ENCODE assay signal across 8 cellular contexts in the genomic region with DNA sequence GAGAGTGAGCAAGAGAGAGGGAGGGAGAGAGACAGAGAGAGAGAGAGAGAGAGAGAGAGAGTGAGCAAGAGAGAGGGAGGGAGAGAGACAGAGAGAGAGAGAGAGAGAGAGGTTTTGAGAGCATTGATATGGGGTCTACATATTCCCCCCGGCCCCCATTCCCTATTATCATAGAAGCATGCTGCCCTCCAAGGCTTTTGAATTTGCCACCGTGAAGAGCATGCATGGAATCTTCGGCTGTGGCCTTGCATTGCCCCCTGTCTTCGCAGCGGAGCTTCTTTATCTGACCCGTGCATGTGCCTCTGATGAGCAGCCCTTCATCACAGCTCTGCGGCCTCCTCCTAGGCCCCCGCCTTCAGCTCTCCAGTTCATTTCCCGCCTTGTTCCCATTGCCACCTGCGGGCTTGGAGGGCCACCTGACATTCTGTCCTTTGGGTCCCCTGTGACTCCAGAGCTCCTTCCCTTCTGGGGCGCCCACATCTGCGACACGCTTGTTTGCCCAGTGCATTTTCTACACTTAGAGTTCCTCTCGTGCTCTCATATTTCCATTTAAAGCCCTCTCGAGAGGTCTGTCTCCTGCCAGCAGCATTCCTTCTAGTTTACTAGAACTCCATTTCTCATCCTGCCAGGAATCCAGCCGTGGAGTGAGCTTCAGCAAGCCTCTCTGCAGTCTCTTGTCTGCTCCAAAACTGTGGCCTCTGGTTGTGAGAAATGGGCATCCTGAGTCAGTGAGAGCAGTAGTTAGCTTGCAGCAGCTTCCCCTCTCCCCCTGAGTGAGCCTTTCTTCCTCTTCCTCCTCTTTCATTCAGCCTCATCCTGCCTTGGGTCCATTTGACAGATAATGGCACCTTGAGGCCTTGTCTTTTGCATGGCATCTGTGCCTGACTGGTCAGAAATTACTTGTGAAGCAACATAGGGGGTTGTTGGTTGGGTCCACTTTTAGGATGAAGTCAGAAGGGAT. TPM values are rescaled to one million over a fixed set of nuclear protein-coding genes. Genes with fewer than 3 reads are reported as not detected.
DNase-seq lines count a peak whose midpoint lies in the region; ATAC-seq and TF ChIP-seq lines count a peak whose summit lies in the region.
"Had no signal": no experiment of that assay in that cellular context is flagged by ENCODE, and none has a peak within 500 bp of the region (broad histone marks: within the 10 kb centered on the region; RNA-seq: fewer than 3 reads in every experiment).

No MANE protein-coding gene starts in this region.

- no peaks in the 10 kb centered on the region for H3K9me3 ChIP-seq in thoracic aorta

- H3K4me1 ChIP-seq in thoracic aorta (ENCODE audit: control insufficient read depth in 1 of 2, low read depth in 2 of 2): peaks cover 50 to 94% of the 10 kb centered on the region in 2 donors

- peak overlapping the region; percentile 35 for H3K4me3 ChIP-seq in thoracic aorta

- no peak for TF ChIP-seq CTCF in thoracic aorta (IDR thresholded peaks at IDR 0.05)

- H3K27ac ChIP-seq in thoracic aorta: peak overlapping the region; percentile 91
- no peak overlapping the region for H3K27ac ChIP-seq in substantia nigra (ENCODE audit: low read depth, low read length, poor library complexity, severe bottlenecking)

- no peaks in the 10 kb centered on the region for H3K27me3 ChIP-seq in thoracic aorta (replicated peaks; ENCODE audit: insufficient read depth)

- no peaks in the 10 kb centered on the region for H3K36me3 ChIP-seq in thoracic aorta

- DNase-seq in LHCN-M2 (ENCODE audit: low read depth) (peak; percentile 28), amniotic epithelial cell (ENCODE audit: low read depth) (peak; percentile 51), left kidney (ENCODE audit: low read depth, low spot score) (peak; percentile 56), thoracic aorta (ENCODE audit: low spot score) (peak; percentile 40), NOMO-1 (lab: John Stamatoyannopoulos, UW; ENCODE audit: unreplicated experiment in 2 of 2) (no peak), substantia nigra (lab: John Stamatoyannopoulos, UW) (no peak), H4 (ENCODE audit: low spot score) (no peak)
- DNase-seq: activated naive CD8-positive, alpha-beta T cell treated with anti-CD3 and anti-CD28 coated beads for 36 hours had no signal

- peak; percentile 65 for ATAC-seq in thoracic aorta (ENCODE audit: insufficient number of reproducible peaks, low FRiP score, low read depth)

RNA-seq across cellular contexts. Expression of a gene that starts 25.3 kb away (rescaled TPM):
- 32.4 and 39.7 TPM in 2 replicates for total RNA-seq in LHCN-M2 (2014; rRNA removed)
- 10.1 TPM for polyA plus RNA-seq in LHCN-M2 (2012)
- 1,000 to 10,000 TPM; 1,568 to 1,607 TPM for total RNA-seq in thoracic aorta
- 13.5 and 28.3 TPM in 2 replicates for total RNA-seq in H4 (2014; rRNA removed; shearing (Covaris generic))

Comparison
In these comparisons a context has a peak if more than half of its experiments do, and no peak if none do; other contexts are left out.
1. DNase-seq: peak in LHCN-M2 (single experiment), amniotic epithelial cell (single experiment), left kidney (single experiment) and thoracic aorta (single experiment); none in NOMO-1 (0 of 2), substantia nigra (0 of 49) and H4 (single experiment).
2. RNA of a gene that starts 25.3 kb away (total RNA-seq): 1,568 to 1,607 TPM in thoracic aorta; 32.4 to 39.7 TPM in LHCN-M2 and 13.5 to 28.3 TPM in H4; every median in the first group is over 10 times any median in the second.